In genomic region chr7:876972-877311, GRCh38 we compare ENCODE assay signal across 8 cellular contexts. TPM values are rescaled to one million over a fixed set of nuclear protein-coding genes. Genes with fewer than 3 reads are reported as not detected.
DNase-seq lines count a peak whose midpoint lies in the region; ATAC-seq and TF ChIP-seq lines count a peak whose summit lies in the region.

No MANE protein-coding gene starts in this region.

- H3K36me3 Mint-ChIP-seq in type B pancreatic cell: peaks cover 18% of the 10 kb centered on the region

- intact Hi-C loops in adrenal gland (cut with DNase I): no loop called here

- peaks cover 23 to 51% of the 10 kb centered on the region in 2 donors for H3K4me1 ChIP-seq in adrenal gland (replicated peaks in 1 of 2)

- peaks cover 0 to 11% of the 10 kb centered on the region in 2 donors for H3K36me3 ChIP-seq in adrenal gland (replicated peaks in 1 of 2)

- H3K4me1 Mint-ChIP-seq in type B pancreatic cell (ENCODE audit: unreplicated experiment): peaks cover 21% of the 10 kb centered on the region

- ATAC-seq in GM19035 (IDR thresholded peaks at IDR 0.05; ENCODE audit: unreplicated experiment) (peak; percentile 24), left lobe of liver (peak; percentile 5)

- no peaks in the 10 kb centered on the region for H3K9me3 ChIP-seq in adrenal gland (replicated peaks in 1 of 3)

- WGBS in adrenal gland, 4 donors: 1 to 3% (median 1%) methylated on average over 16 to 26 of the region's 26 CpGs

- no peaks in the 10 kb centered on the region for H3K27me3 Mint-ChIP-seq in type B pancreatic cell

- H3K9me3 Mint-ChIP-seq in type B pancreatic cell: no peaks in the 10 kb centered on the region

- peak; percentile 24 to 36 for DNase-seq in AML-193 (lab: John Stamatoyannopoulos, UW)
- peak; percentile 51 for DNase-seq in HPDE6-E6E7 (ENCODE audit: extremely low spot score)
- peak in 6 of 7 donors; percentile 55 to 74 (median 66) for DNase-seq in adrenal gland
- DNase-seq in left lobe of liver (ENCODE audit: low spot score): no peak
- no peak for DNase-seq in type B pancreatic cell (ENCODE audit: extremely low spot score, unreplicated experiment)
- DNase-seq in cerebellum (ENCODE audit: low spot score): no peak
- DNase-seq in NCI-H524 (lab: John Stamatoyannopoulos, UW): no peak

- H3K27me3 ChIP-seq in adrenal gland: no peaks in the 10 kb centered on the region

- TF ChIP-seq POLR2A in adrenal gland (IDR thresholded peaks at IDR 0.05): no peak

- peak overlapping the region; percentile 92 for H3K4me3 Mint-ChIP-seq in type B pancreatic cell

- no peak for TF ChIP-seq CTCF in adrenal gland (IDR thresholded peaks at IDR 0.05)
- TF ChIP-seq CTCF in type B pancreatic cell (conservative IDR thresholded peaks at IDR 0.05): no peak

- H3K27ac Mint-ChIP-seq in type B pancreatic cell: peak overlapping the region; percentile 87

- peak overlapping the region; percentile 43 to 98 (median 87) for H3K27ac ChIP-seq in adrenal gland

- peak overlapping the region; percentile 29 to 82 (median 56) for H3K4me3 ChIP-seq in adrenal gland

RNA-seq across cellular contexts. Expression of gene GET4, which starts 0.6 kb away (rescaled TPM):
- total RNA-seq in adrenal gland: 100 to 1,000 TPM in 1 of 8 donors, 10 to 100 TPM in 7; 44.7 to 190 (median 69.1) TPM
- 100 to 1,000 TPM in 2 of 3 donors, 10 to 100 TPM in 1; 38.3 to 166 (median 164) TPM for polyA plus RNA-seq in adrenal gland
- 38.2 TPM for total RNA-seq in left lobe of liver
- total RNA-seq in type B pancreatic cell (ENCODE audit: low replicate concordance): 46.3 and 50.0 TPM in 2 replicates
- total RNA-seq in cerebellum: 15.7 TPM

RNA-seq across cellular contexts. Expression of gene SUN1, which starts 44.7 kb away (rescaled TPM):
- total RNA-seq in adrenal gland: 100 to 1,000 TPM in 4 of 8 donors, 10 to 100 TPM in 4; 79.1 to 122 (median 99.9) TPM
- 100 to 1,000 TPM in 2 of 3 donors, 10 to 100 TPM in 1; 28.7 to 114 (median 105) TPM for polyA plus RNA-seq in adrenal gland
- total RNA-seq in left lobe of liver: 41.5 TPM
- total RNA-seq in type B pancreatic cell (ENCODE audit: low replicate concordance): 121 and 146 TPM in 2 replicates
- 291 TPM for total RNA-seq in cerebellum

Comparison
In these comparisons a context has a peak if more than half of its experiments do, and no peak if none do; other contexts are left out.
1. DNase-seq: peak in AML-193 (2 of 2), HPDE6-E6E7 (single experiment) and adrenal gland (6 of 7); none in left lobe of liver (single experiment), type B pancreatic cell (single experiment), cerebellum (single experiment) and NCI-H524 (0 of 2).